1 cellular context compared by ENCODE assay signal in genomic region chr3:172140499-172141391, GRCh38.
TF ChIP-seq lines count a peak whose summit lies in the region.

No MANE protein-coding gene starts in this region.

TF ChIP-seq in HepG2, 621 proteins besides CTCF, POLR2A, EP300 and RAD21 (continued from another document and continues in another):
- no peak for TF ChIP-seq MTF2 (CRISPR knock-in tag; IDR thresholded peaks at IDR 0.05; ENCODE audit: borderline replicate concordance)
- TF ChIP-seq FUBP1 (CRISPR knock-in tag; IDR thresholded peaks at IDR 0.05; ENCODE audit: borderline replicate concordance) = peak; percentile 88; the same call in 1 of the 2 replicates
- peak; percentile 34; the same call in 1 of the 2 replicates for TF ChIP-seq PBX2 (CRISPR knock-in tag; IDR thresholded peaks at IDR 0.05)
- TF ChIP-seq ZSCAN25 (CRISPR knock-in tag; IDR thresholded peaks at IDR 0.05) = peak; percentile 62; the same call in 1 of the 2 replicates
- TF ChIP-seq SATB2 (CRISPR knock-in tag; IDR thresholded peaks at IDR 0.05) = peak; percentile 81; the same call in 1 of the 2 replicates
- no peak for TF ChIP-seq ATAD3A (CRISPR knock-in tag; IDR thresholded peaks at IDR 0.05)
- TF ChIP-seq BCL3 (CRISPR knock-in tag; IDR thresholded peaks at IDR 0.05) = peak; percentile 66; the same call in 1 of the 2 replicates
- TF ChIP-seq, protein P1, sequence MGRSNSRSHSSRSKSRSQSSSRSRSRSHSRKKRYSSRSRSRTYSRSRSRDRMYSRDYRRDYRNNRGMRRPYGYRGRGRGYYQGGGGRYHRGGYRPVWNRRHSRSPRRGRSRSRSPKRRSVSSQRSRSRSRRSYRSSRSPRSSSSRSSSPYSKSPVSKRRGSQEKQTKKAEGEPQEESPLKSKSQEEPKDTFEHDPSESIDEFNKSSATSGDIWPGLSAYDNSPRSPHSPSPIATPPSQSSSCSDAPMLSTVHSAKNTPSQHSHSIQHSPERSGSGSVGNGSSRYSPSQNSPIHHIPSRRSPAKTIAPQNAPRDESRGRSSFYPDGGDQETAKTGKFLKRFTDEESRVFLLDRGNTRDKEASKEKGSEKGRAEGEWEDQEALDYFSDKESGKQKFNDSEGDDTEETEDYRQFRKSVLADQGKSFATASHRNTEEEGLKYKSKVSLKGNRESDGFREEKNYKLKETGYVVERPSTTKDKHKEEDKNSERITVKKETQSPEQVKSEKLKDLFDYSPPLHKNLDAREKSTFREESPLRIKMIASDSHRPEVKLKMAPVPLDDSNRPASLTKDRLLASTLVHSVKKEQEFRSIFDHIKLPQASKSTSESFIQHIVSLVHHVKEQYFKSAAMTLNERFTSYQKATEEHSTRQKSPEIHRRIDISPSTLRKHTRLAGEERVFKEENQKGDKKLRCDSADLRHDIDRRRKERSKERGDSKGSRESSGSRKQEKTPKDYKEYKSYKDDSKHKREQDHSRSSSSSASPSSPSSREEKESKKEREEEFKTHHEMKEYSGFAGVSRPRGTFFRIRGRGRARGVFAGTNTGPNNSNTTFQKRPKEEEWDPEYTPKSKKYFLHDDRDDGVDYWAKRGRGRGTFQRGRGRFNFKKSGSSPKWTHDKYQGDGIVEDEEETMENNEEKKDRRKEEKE (IDR thresholded peaks at IDR 0.05) = no peak
- TF ChIP-seq SIN3A (IDR thresholded peaks at IDR 0.05; ENCODE audit: borderline replicate concordance, low read depth, low read length) = peak; percentile 89
- TF ChIP-seq NFE2L1 (CRISPR knock-in tag; IDR thresholded peaks at IDR 0.05; ENCODE audit: borderline replicate concordance) = no peak
- no peak; the same call in 1 of the 2 replicates for TF ChIP-seq TFDP1 (CRISPR knock-in tag; IDR thresholded peaks at IDR 0.05; ENCODE audit: borderline replicate concordance)
- TF ChIP-seq ZNF350 (CRISPR knock-in tag; IDR thresholded peaks at IDR 0.05; ENCODE audit: borderline replicate concordance, low read depth) = no peak
- no peak for TF ChIP-seq SIN3B (IDR thresholded peaks at IDR 0.05; ENCODE audit: low read length)
- peak; percentile 97; the same call in 1 of the 2 replicates for TF ChIP-seq THRA (CRISPR knock-in tag; IDR thresholded peaks at IDR 0.05; ENCODE audit: borderline replicate concordance)
- no peak for TF ChIP-seq RNF2 (conservative IDR thresholded peaks at IDR 0.05; ENCODE audit: low read depth)
- TF ChIP-seq ZNF740 (CRISPR knock-in tag; IDR thresholded peaks at IDR 0.05) = no peak
- peak; percentile 89 for TF ChIP-seq KAT8 (CRISPR knock-in tag; IDR thresholded peaks at IDR 0.05)
- peak; percentile 81; the same call in 1 of the 2 replicates for TF ChIP-seq THAP11 (CRISPR knock-in tag; IDR thresholded peaks at IDR 0.05)
- TF ChIP-seq ZFX (CRISPR knock-in tag; IDR thresholded peaks at IDR 0.05; ENCODE audit: low read depth) = peak; percentile 57; the same call in 1 of the 2 replicates
- TF ChIP-seq ZBTB10 (CRISPR knock-in tag; IDR thresholded peaks at IDR 0.05; ENCODE audit: borderline replicate concordance) = no peak
- TF ChIP-seq, protein P2, sequence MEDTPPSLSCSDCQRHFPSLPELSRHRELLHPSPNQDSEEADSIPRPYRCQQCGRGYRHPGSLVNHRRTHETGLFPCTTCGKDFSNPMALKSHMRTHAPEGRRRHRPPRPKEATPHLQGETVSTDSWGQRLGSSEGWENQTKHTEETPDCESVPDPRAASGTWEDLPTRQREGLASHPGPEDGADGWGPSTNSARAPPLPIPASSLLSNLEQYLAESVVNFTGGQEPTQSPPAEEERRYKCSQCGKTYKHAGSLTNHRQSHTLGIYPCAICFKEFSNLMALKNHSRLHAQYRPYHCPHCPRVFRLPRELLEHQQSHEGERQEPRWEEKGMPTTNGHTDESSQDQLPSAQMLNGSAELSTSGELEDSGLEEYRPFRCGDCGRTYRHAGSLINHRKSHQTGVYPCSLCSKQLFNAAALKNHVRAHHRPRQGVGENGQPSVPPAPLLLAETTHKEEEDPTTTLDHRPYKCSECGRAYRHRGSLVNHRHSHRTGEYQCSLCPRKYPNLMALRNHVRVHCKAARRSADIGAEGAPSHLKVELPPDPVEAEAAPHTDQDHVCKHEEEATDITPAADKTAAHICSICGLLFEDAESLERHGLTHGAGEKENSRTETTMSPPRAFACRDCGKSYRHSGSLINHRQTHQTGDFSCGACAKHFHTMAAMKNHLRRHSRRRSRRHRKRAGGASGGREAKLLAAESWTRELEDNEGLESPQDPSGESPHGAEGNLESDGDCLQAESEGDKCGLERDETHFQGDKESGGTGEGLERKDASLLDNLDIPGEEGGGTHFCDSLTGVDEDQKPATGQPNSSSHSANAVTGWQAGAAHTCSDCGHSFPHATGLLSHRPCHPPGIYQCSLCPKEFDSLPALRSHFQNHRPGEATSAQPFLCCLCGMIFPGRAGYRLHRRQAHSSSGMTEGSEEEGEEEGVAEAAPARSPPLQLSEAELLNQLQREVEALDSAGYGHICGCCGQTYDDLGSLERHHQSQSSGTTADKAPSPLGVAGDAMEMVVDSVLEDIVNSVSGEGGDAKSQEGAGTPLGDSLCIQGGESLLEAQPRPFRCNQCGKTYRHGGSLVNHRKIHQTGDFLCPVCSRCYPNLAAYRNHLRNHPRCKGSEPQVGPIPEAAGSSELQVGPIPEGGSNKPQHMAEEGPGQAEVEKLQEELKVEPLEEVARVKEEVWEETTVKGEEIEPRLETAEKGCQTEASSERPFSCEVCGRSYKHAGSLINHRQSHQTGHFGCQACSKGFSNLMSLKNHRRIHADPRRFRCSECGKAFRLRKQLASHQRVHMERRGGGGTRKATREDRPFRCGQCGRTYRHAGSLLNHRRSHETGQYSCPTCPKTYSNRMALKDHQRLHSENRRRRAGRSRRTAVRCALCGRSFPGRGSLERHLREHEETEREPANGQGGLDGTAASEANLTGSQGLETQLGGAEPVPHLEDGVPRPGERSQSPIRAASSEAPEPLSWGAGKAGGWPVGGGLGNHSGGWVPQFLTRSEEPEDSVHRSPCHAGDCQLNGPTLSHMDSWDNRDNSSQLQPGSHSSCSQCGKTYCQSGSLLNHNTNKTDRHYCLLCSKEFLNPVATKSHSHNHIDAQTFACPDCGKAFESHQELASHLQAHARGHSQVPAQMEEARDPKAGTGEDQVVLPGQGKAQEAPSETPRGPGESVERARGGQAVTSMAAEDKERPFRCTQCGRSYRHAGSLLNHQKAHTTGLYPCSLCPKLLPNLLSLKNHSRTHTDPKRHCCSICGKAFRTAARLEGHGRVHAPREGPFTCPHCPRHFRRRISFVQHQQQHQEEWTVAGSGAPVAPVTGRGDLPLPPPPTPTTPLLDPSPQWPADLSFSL (CRISPR knock-in tag; IDR thresholded peaks at IDR 0.05) = peak; percentile 69; the same call in 1 of the 2 replicates
- peak; percentile 68 for TF ChIP-seq FOXK2 (IDR thresholded peaks at IDR 0.05)
- no peak for TF ChIP-seq RORA (CRISPR knock-in tag; IDR thresholded peaks at IDR 0.05)
- TF ChIP-seq RXRA (CRISPR knock-in tag; IDR thresholded peaks at IDR 0.05) = peak; percentile 97; the same call in 1 of the 2 replicates
